8 cellular contexts compared by ENCODE assay signal in the genomic region with DNA sequence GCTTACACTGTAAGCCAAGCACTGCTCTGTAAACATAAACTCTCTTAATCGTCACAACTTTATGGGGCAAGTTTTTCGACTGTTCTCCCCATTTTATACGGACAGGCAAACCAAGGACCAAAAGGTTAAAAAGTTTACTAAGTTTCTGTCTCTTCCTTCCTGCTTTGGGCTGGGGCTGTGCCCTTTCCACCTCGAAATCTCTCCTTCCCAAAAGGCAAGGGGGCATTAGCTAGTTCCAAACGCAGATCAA. TPM values are rescaled to one million over a fixed set of nuclear protein-coding genes. Genes with fewer than 3 reads are reported as not detected.
DNase-seq lines count a peak whose midpoint lies in the region; ATAC-seq and TF ChIP-seq lines count a peak whose summit lies in the region.

No MANE protein-coding gene starts in this region.

- DNase-seq in BE2C = no peak
- DNase-seq in NB4 (ENCODE audit: low read depth) = no peak
- no peak for DNase-seq in cortex of kidney (lab: John Stamatoyannopoulos, UW)
- no peak for DNase-seq in retina

- H3K4me1 ChIP-seq in BE2C (peaks cover 9% of the 10 kb centered on the region), ectodermal cell (ENCODE audit: control insufficient read depth, insufficient read depth, low read length) (peaks cover 17% of the 10 kb centered on the region)

- no peaks in the 10 kb centered on the region for H3K9me3 Mint-ChIP-seq in nephron

- H3K27ac Mint-ChIP-seq in nephron = peak overlapping the region; percentile 99 to 100 (median 100)

- TF ChIP-seq CTCF in BE2C (IDR thresholded peaks at IDR 0.05; ENCODE audit: low read depth, low read length) = no peak
- TF ChIP-seq CTCF in NB4 (IDR thresholded peaks at IDR 0.05; ENCODE audit: low read depth, low read length) = no peak
- TF ChIP-seq CTCF in nephron (IDR thresholded peaks at IDR 0.05; ENCODE audit: unreplicated experiment in 3 of 3) = no peak

- H3K36me3 Mint-ChIP-seq in nephron (ENCODE audit: low read depth) = peaks cover 25% of the 10 kb centered on the region

- H3K36me3 ChIP-seq in BE2C (peaks cover 33% of the 10 kb centered on the region), ectodermal cell (ENCODE audit: control insufficient read depth, insufficient read depth, low read length) (no peaks in the 10 kb centered on the region)

- H3K27ac ChIP-seq in ectodermal cell (ENCODE audit: insufficient read depth, low read depth, low read length, poor library complexity, severe bottlenecking) = no peak overlapping the region

- ATAC-seq in HG02938 (IDR thresholded peaks at IDR 0.05; ENCODE audit: unreplicated experiment) (no peak), HG03520 (IDR thresholded peaks at IDR 0.05; ENCODE audit: unreplicated experiment) (no peak)

- H3K4me3 ChIP-seq in BE2C (ENCODE audit: low read depth, low read length) = peak overlapping the region; percentile 96
- peak overlapping the region; percentile 74 for H3K4me3 ChIP-seq in NB4 (ENCODE audit: low read depth, low read length)
- peak overlapping the region; percentile 96 for H3K4me3 ChIP-seq in ectodermal cell (ENCODE audit: insufficient read depth, low read depth, low read length)

- H3K27me3 Mint-ChIP-seq in nephron (ENCODE audit: low read depth) = no peaks in the 10 kb centered on the region

- no peaks in the 10 kb centered on the region for H3K27me3 ChIP-seq in BE2C
- H3K27me3 ChIP-seq in ectodermal cell (ENCODE audit: control insufficient read depth, insufficient read depth, low read length, poor library complexity, severe bottlenecking) = no peaks in the 10 kb centered on the region

- WGBS in ectodermal cell, 2 experiments = 28 to 32% methylated on average over 5 of the region's 5 CpGs

- H3K9me3 ChIP-seq in BE2C (no peaks in the 10 kb centered on the region), ectodermal cell (ENCODE audit: control insufficient read depth, low read length) (no peaks in the 10 kb centered on the region)

- no peak for TF ChIP-seq POLR2A in NB4 (IDR thresholded peaks at IDR 0.05; ENCODE audit: extremely low read depth, insufficient read length)

- peak overlapping the region; percentile 95 to 99 (median 99) for H3K4me3 Mint-ChIP-seq in nephron

- H3K4me1 Mint-ChIP-seq in nephron = peaks cover 20% of the 10 kb centered on the region

RNA-seq across cellular contexts. Expression of gene JUND, which starts 2.2 kb away (rescaled TPM):
- 386 TPM for polyA plus RNA-seq in BE2C (2012; ENCODE audit: insufficient read depth, insufficient read length, low read depth)
- polyA plus RNA-seq in ectodermal cell (2013, experiment 1 of 4) = 85.6 TPM
- polyA plus RNA-seq in ectodermal cell (2013, experiment 2 of 4) = 88.4 TPM
- 108 TPM for polyA plus RNA-seq in ectodermal cell (2013, experiment 3 of 4)
- 123 TPM for polyA plus RNA-seq in ectodermal cell (2013, experiment 4 of 4)

RNA-seq across cellular contexts. Expression of gene IQCN, which starts 4.9 kb away (rescaled TPM):
- 2.2 TPM for polyA plus RNA-seq in BE2C (2012; ENCODE audit: insufficient read depth, insufficient read length, low read depth)
- polyA plus RNA-seq in ectodermal cell (2013, experiment 1 of 4) = 2.6 TPM
- polyA plus RNA-seq in ectodermal cell (2013, experiment 2 of 4) = 3.3 TPM
- 1.8 TPM for polyA plus RNA-seq in ectodermal cell (2013, experiment 3 of 4)
- polyA plus RNA-seq in ectodermal cell (2013, experiment 4 of 4) = 2.1 TPM

RNA-seq across cellular contexts. Expression of gene LSM4, which starts 43.7 kb away (rescaled TPM):
- 534 TPM for polyA plus RNA-seq in BE2C (2012; ENCODE audit: insufficient read depth, insufficient read length, low read depth)
- polyA plus RNA-seq in ectodermal cell (2013, experiment 1 of 4) = 376 TPM
- polyA plus RNA-seq in ectodermal cell (2013, experiment 2 of 4) = 333 TPM
- polyA plus RNA-seq in ectodermal cell (2013, experiment 3 of 4) = 281 TPM
- polyA plus RNA-seq in ectodermal cell (2013, experiment 4 of 4) = 315 TPM

RNA-seq across cellular contexts. Expression of gene PDE4C, which starts 53.0 kb away (rescaled TPM):
- 7.3 TPM for polyA plus RNA-seq in BE2C (2012; ENCODE audit: insufficient read depth, insufficient read length, low read depth)
- polyA plus RNA-seq in ectodermal cell (2013, experiment 1 of 4) = 1.6 TPM
- polyA plus RNA-seq in ectodermal cell (2013, experiment 2 of 4) = 0.34 TPM
- 0.85 TPM for polyA plus RNA-seq in ectodermal cell (2013, experiment 3 of 4)
- polyA plus RNA-seq in ectodermal cell (2013, experiment 4 of 4) = 1.0 TPM
